Comparison of ENCODE assay signal across 8 cellular contexts in genomic region chr1:19476440-19477190, GRCh38. TPM values are rescaled to one million over a fixed set of nuclear protein-coding genes. Genes with fewer than 3 reads are reported as not detected.
A peak's percentile ranks its signal among the peaks of the same experiment; 100 is the strongest.
DNase-seq lines count a peak whose midpoint lies in the region; ATAC-seq, FAIRE-seq and TF ChIP-seq lines count a peak whose summit lies in the region.

No MANE protein-coding gene starts in this region.

- no peak for TF ChIP-seq EP300 in stomach (IDR thresholded peaks at IDR 0.05)

- H3K4me1 ChIP-seq in stomach (peaks cover 77 to 100% (median 89%) of the 10 kb centered on the region in 4 donors), foreskin keratinocyte (no peaks in the 10 kb centered on the region)

- WGBS in stomach, 5 donors = 33 to 56% (median 44%) methylated on average over 8 to 12 of the region's 12 CpGs

- TF ChIP-seq POLR2A in GM12891 (IDR thresholded peaks at IDR 0.05; ENCODE audit: low read depth, low read length) (no peak), stomach (IDR thresholded peaks at IDR 0.05) (no peak)

- H3K9me3 ChIP-seq in stomach = no peaks in the 10 kb centered on the region

- H3K27ac Mint-ChIP-seq in activated B cell treated with CpG ODN at 0.5 μM for 24 hours = peak overlapping the region; percentile 93

- no peaks in the 10 kb centered on the region for H3K27me3 Mint-ChIP-seq in activated B cell treated with CpG ODN at 0.5 μM for 24 hours

- ATAC-seq in HG03066 (IDR thresholded peaks at IDR 0.05; ENCODE audit: low read depth, unreplicated experiment) = peak; percentile 50
- peak; percentile 81 for ATAC-seq in activated B cell treated with CpG ODN at 0.5 μM for 24 hours (ENCODE audit: low read depth)
- ATAC-seq in left cardiac atrium = peak; percentile 43 to 45
- no peak for ATAC-seq in foreskin keratinocyte
- no peak for ATAC-seq in GM19467 (IDR thresholded peaks at IDR 0.05; ENCODE audit: unreplicated experiment)

- DNase-seq in GM12891 (ENCODE audit: insufficient read length, low spot score) (no peak), activated B cell treated with CpG ODN at 0.5 μM for 24 hours (no peak), left cardiac atrium (peak; percentile 61), stomach (no peak), foreskin keratinocyte (no peak), HK-2 (ENCODE audit: unreplicated experiment) (no peak)

- TF ChIP-seq CTCF in activated B cell treated with CpG ODN at 0.5 μM for 24 hours (IDR thresholded peaks at IDR 0.05) (no peak), stomach (IDR thresholded peaks at IDR 0.05) (no peak), foreskin keratinocyte (conservative IDR thresholded peaks at IDR 0.05) (no peak)

- no peak for FAIRE-seq in GM12891 (lab: Jason Lieb, UNC)

- peaks cover 92% of the 10 kb centered on the region for H3K4me1 Mint-ChIP-seq in activated B cell treated with CpG ODN at 0.5 μM for 24 hours

- H3K36me3 ChIP-seq in stomach = peaks cover 0 to 24% (median 13%) of the 10 kb centered on the region in 4 donors

- no peaks in the 10 kb centered on the region for H3K9me3 Mint-ChIP-seq in activated B cell treated with CpG ODN at 0.5 μM for 24 hours

- intact Hi-C loops in activated B cell treated with CpG ODN at 0.5 μM for 24 hours (cut with micrococcal nuclease) (loop anchor here (1.0 to 5.0 kb wide), 4 partner anchors 7 to 86 kb away; no protein-coding TSS in a partner anchor), left cardiac atrium (cut with DNase I) (no loop called here), stomach (cut with DNase I; ENCODE audit: low total_unique reads) (no loop called here)

- H3K4me3 Mint-ChIP-seq in activated B cell treated with CpG ODN at 0.5 μM for 24 hours = peak overlapping the region; percentile 76

- POLR2A ChIA-PET in activated B cell treated with CpG ODN at 0.5 μM for 24 hours (lab: Charles Lee) = interaction anchor here (0.7 to 5.9 kb wide), 8 partner anchors 8 to 225 kb away, joined by 3 to 38 read pairs (median 6); partner anchors contain the start of genes CAPZB, EMC1 and MRTO4

- H3K4me3 ChIP-seq in stomach = peak overlapping the region in 3 of 4 donors; percentile 0 to 7 (median 5)

- peaks cover 48% of the 10 kb centered on the region for H3K36me3 Mint-ChIP-seq in activated B cell treated with CpG ODN at 0.5 μM for 24 hours (ENCODE audit: low read depth)

- CTCF ChIA-PET in activated B cell treated with CpG ODN at 0.5 μM for 24 hours (lab: Charles Lee) = interaction anchor here (0.9 to 2.0 kb wide), 3 partner anchors 8 to 22 kb away, joined by 3 to 7 read pairs (median 6); no protein-coding TSS in a partner anchor

- H3K27me3 ChIP-seq in stomach (no peaks in the 10 kb centered on the region), foreskin keratinocyte (no peaks in the 10 kb centered on the region)

- peak overlapping the region; percentile 53 to 86 (median 74) for H3K27ac ChIP-seq in stomach
- H3K27ac ChIP-seq in foreskin keratinocyte = no peak overlapping the region

TF ChIP-seq in GM12891, 5 proteins besides CTCF, POLR2A, EP300 and RAD21:
- TF ChIP-seq SPI1 (IDR thresholded peaks at IDR 0.05; ENCODE audit: low read depth, low read length) (peak; percentile 40; the same call in 1 of the 2 replicates), PAX5 (IDR thresholded peaks at IDR 0.05; ENCODE audit: insufficient read depth, low read length, severe bottlenecking) (no peak)

RNA-seq across cellular contexts. Expression of gene CAPZB, which starts 8.7 kb away (rescaled TPM):
- polyA plus RNA-seq in GM12891 (2012; ENCODE audit: low read depth, missing spikeins) = 305 TPM
- total RNA-seq in activated B cell treated with CpG ODN at 0.5 μM for 24 hours = 334 and 349 TPM in 2 replicates
- total RNA-seq in left cardiac atrium = 100 to 1,000 TPM; 227 to 254 TPM
- total RNA-seq in stomach = 100 to 1,000 TPM in 3 of 5 donors, 10 to 100 TPM in 2; 84.9 to 246 (median 112) TPM
- 100 to 1,000 TPM; 188 to 345 (median 256) TPM for polyA plus RNA-seq in stomach
- total RNA-seq in foreskin keratinocyte = 181 and 196 TPM in 2 replicates
- polyA plus RNA-seq in foreskin keratinocyte = 285 and 303 TPM in 2 replicates

Comparison
In these comparisons a context has a peak if more than half of its experiments do, and no peak if none do; other contexts are left out.
1. ATAC-seq: peak in HG03066 (single experiment), activated B cell treated with CpG ODN at 0.5 μM for 24 hours (single experiment) and left cardiac atrium (2 of 2); none in foreskin keratinocyte (single experiment) and GM19467 (single experiment).